7 cellular contexts compared by ENCODE assay signal in genomic region chr7:151874479-151874878, GRCh38. TPM values are rescaled to one million over a fixed set of nuclear protein-coding genes. Genes with fewer than 3 reads are reported as not detected.
A peak's percentile ranks its signal among the peaks of the same experiment; 100 is the strongest.
DNase-seq lines count a peak whose midpoint lies in the region; ATAC-seq and TF ChIP-seq lines count a peak whose summit lies in the region.
"Not testable (repeated sequence)": the region's sequence is repeated elsewhere in the genome, so short reads cannot be mapped to it uniquely, and the experiment has no call there.

No MANE protein-coding gene starts in this region.

- not testable (repeated sequence) for H3K4me3 ChIP-seq in CD4-positive, alpha-beta memory T cell (ENCODE audit: low read length in 2 of 2)
- H3K4me3 ChIP-seq in SJCRH30 (peak overlapping the region; percentile 89), breast epithelium (peak overlapping the region; percentile 72 to 96 (median 91)), right cardiac atrium (ENCODE audit: low read length) (peak overlapping the region; percentile 84), stomach (peak overlapping the region in 3 of 4 donors; percentile 90 to 100 (median 99))

- CTCF ChIA-PET in CD4-positive, alpha-beta memory T cell (lab: Charles Lee; ENCODE audit: partially characterized antibody): not testable (repeated sequence)

- not testable (repeated sequence) for H3K27ac ChIP-seq in CD4-positive, alpha-beta memory T cell (ENCODE audit: low read depth, low read length); SJCRH30; right cardiac atrium (ENCODE audit: low read length)
- H3K27ac ChIP-seq in breast epithelium (peak overlapping the region in 1 of 2 donors; percentile 94), stomach (peak overlapping the region in 4 of 5 donors; percentile 89 to 98 (median 94))

- ATAC-seq in activated T-cell treated with anti-CD3 and anti-CD28 coated beads, Interleukin-2, amount 50 U/mL, for 4 hours; right cardiac atrium; natural killer cell treated with Interleukin-12 subunit alpha and Interleukin-12 subunit beta and Interleukin-15 and Interleukin-18, amount 100 ng/mL, for 72 hours: not testable (repeated sequence)

- H3K36me3 Mint-ChIP-seq in CD4-positive, alpha-beta memory T cell: peaks cover 0 to 15% of the 10 kb centered on the region in 2 donors
- H3K36me3 Mint-ChIP-seq in activated T-cell treated with anti-CD3 and anti-CD28 coated beads, Interleukin-2, amount 50 U/mL, for 4 hours (ENCODE audit: insufficient read depth); natural killer cell treated with Interleukin-12 subunit alpha and Interleukin-12 subunit beta and Interleukin-15 and Interleukin-18, amount 100 ng/mL, for 72 hours: not testable (repeated sequence)

- POLR2A ChIA-PET in CD4-positive, alpha-beta memory T cell (lab: Charles Lee; ENCODE audit: partially characterized antibody): interaction anchor here (1.1 to 3.8 kb wide), 3 partner anchors 36 to 242 kb away, joined by 3 to 20 read pairs (median 4); no protein-coding TSS in a partner anchor

- not testable (repeated sequence) for TF ChIP-seq CTCF in breast epithelium (IDR thresholded peaks at IDR 0.05); stomach (IDR thresholded peaks at IDR 0.05)

- H3K9me3 Mint-ChIP-seq in CD4-positive, alpha-beta memory T cell; activated T-cell treated with anti-CD3 and anti-CD28 coated beads, Interleukin-2, amount 50 U/mL, for 4 hours; natural killer cell treated with Interleukin-12 subunit alpha and Interleukin-12 subunit beta and Interleukin-15 and Interleukin-18, amount 100 ng/mL, for 72 hours: not testable (repeated sequence)

- peak overlapping the region; percentile 95 to 100 (median 96) for H3K4me3 Mint-ChIP-seq in CD4-positive, alpha-beta memory T cell
- peak overlapping the region; percentile 98 for H3K4me3 Mint-ChIP-seq in activated T-cell treated with anti-CD3 and anti-CD28 coated beads, Interleukin-2, amount 50 U/mL, for 4 hours
- peak overlapping the region; percentile 91 for H3K4me3 Mint-ChIP-seq in natural killer cell treated with Interleukin-12 subunit alpha and Interleukin-12 subunit beta and Interleukin-15 and Interleukin-18, amount 100 ng/mL, for 72 hours

- not testable (repeated sequence) for TF ChIP-seq POLR2A in breast epithelium (IDR thresholded peaks at IDR 0.05); stomach (IDR thresholded peaks at IDR 0.05)

- H3K4me1 ChIP-seq in CD4-positive, alpha-beta memory T cell (ENCODE audit: insufficient read depth, low read length): peaks cover 20% of the 10 kb centered on the region
- not testable (repeated sequence) for H3K4me1 ChIP-seq in SJCRH30; breast epithelium; right cardiac atrium (ENCODE audit: control insufficient read depth, insufficient read depth, low read length)
- H3K4me1 ChIP-seq in stomach: peaks cover 17 to 68% (median 62%) of the 10 kb centered on the region in 4 donors

- not testable (repeated sequence) for H3K27me3 Mint-ChIP-seq in CD4-positive, alpha-beta memory T cell; activated T-cell treated with anti-CD3 and anti-CD28 coated beads, Interleukin-2, amount 50 U/mL, for 4 hours (ENCODE audit: low read depth); natural killer cell treated with Interleukin-12 subunit alpha and Interleukin-12 subunit beta and Interleukin-15 and Interleukin-18, amount 100 ng/mL, for 72 hours

- not testable (repeated sequence) for H3K9me3 ChIP-seq in CD4-positive, alpha-beta memory T cell (ENCODE audit: control insufficient read depth in 1 of 2, low read length in 2 of 2); SJCRH30 (replicated peaks); breast epithelium; right cardiac atrium (ENCODE audit: control insufficient read depth, low read length); stomach

- DNase-seq in CD4-positive, alpha-beta memory T cell; SJCRH30; activated T-cell treated with anti-CD3 and anti-CD28 coated beads, Interleukin-2, amount 50 U/mL, for 4 hours; breast epithelium (ENCODE audit: low spot score in 2 of 2); right cardiac atrium; stomach: not testable (repeated sequence)
- DNase-seq in natural killer cell treated with Interleukin-12 subunit alpha and Interleukin-12 subunit beta and Interleukin-15 and Interleukin-18, amount 100 ng/mL, for 72 hours (ENCODE audit: low spot score): peak; percentile 49

- H3K27ac Mint-ChIP-seq in CD4-positive, alpha-beta memory T cell: peak overlapping the region in 6 of 7 donors; percentile 8 to 95 (median 88)
- H3K27ac Mint-ChIP-seq in natural killer cell treated with Interleukin-12 subunit alpha and Interleukin-12 subunit beta and Interleukin-15 and Interleukin-18, amount 100 ng/mL, for 72 hours: not testable (repeated sequence)

- H3K36me3 ChIP-seq in CD4-positive, alpha-beta memory T cell (ENCODE audit: insufficient read depth, low read length); SJCRH30; breast epithelium; stomach: not testable (repeated sequence)

- TF ChIP-seq EP300 in stomach (IDR thresholded peaks at IDR 0.05): not testable (repeated sequence)

- intact Hi-C loops in CD4-positive, alpha-beta memory T cell (cut with micrococcal nuclease); breast epithelium (cut with DNase I; ENCODE audit: low total_unique reads); stomach (cut with DNase I; ENCODE audit: low total_unique reads): not testable (repeated sequence)
- intact Hi-C loops in right cardiac atrium (cut with DNase I): loop anchor here in 2 of 4 donors (10.0 kb wide), 2 partner anchors 80 to 90 kb away; no protein-coding TSS in a partner anchor

- 71% methylated on average over 4 of the region's 4 CpGs for WGBS in right cardiac atrium
- 67 to 84% (median 77%) methylated on average over 4 of the region's 4 CpGs for WGBS in stomach, 5 donors

- H3K4me1 Mint-ChIP-seq in CD4-positive, alpha-beta memory T cell: peaks cover 14 to 57% (median 36%) of the 10 kb centered on the region in 4 donors
- H3K4me1 Mint-ChIP-seq in activated T-cell treated with anti-CD3 and anti-CD28 coated beads, Interleukin-2, amount 50 U/mL, for 4 hours (ENCODE audit: low read depth): peaks cover 24% of the 10 kb centered on the region
- peaks cover 24 to 30% of the 10 kb centered on the region in 2 donors for H3K4me1 Mint-ChIP-seq in natural killer cell treated with Interleukin-12 subunit alpha and Interleukin-12 subunit beta and Interleukin-15 and Interleukin-18, amount 100 ng/mL, for 72 hours (ENCODE audit: low read depth in 2 of 2)

- H3K27me3 ChIP-seq in CD4-positive, alpha-beta memory T cell (ENCODE audit: insufficient read depth, low read length); SJCRH30; breast epithelium; right cardiac atrium (ENCODE audit: control insufficient read depth, insufficient read depth); stomach: not testable (repeated sequence)

RNA-seq across cellular contexts. Expression of gene PRKAG2, which starts 2.4 kb away (rescaled TPM):
- total RNA-seq in CD4-positive, alpha-beta memory T cell: 10 to 100 TPM; 60.4 to 61.0 TPM
- polyA plus RNA-seq in CD4-positive, alpha-beta memory T cell: 10 to 100 TPM; 27.4 to 34.4 TPM
- 9.5 and 10.9 TPM in 2 replicates for total RNA-seq in SJCRH30 (2014; rRNA removed; shearing (Covaris generic))
- 10 to 100 TPM; 28.6 to 31.5 (median 29.3) TPM for total RNA-seq in activated T-cell treated with anti-CD3 and anti-CD28 coated beads, Interleukin-2, amount 50 U/mL, for 4 hours
- total RNA-seq in breast epithelium (10 to 100 TPM; 32.3 to 56.6 (median 34.4) TPM), right cardiac atrium (100 to 1,000 TPM; 167 to 298 (median 211) TPM), stomach (100 to 1,000 TPM in 1 of 5 donors, 10 to 100 TPM in 4; 56.7 to 302 (median 70.3) TPM)
- polyA plus RNA-seq in right cardiac atrium (162 TPM), stomach (10 to 100 TPM; 19.9 to 27.9 (median 26.3) TPM)
- total RNA-seq in natural killer cell treated with Interleukin-12 subunit alpha and Interleukin-12 subunit beta and Interleukin-15 and Interleukin-18, amount 100 ng/mL, for 72 hours: 10 to 100 TPM; 19.9 to 22.6 TPM
